In the genomic region with DNA sequence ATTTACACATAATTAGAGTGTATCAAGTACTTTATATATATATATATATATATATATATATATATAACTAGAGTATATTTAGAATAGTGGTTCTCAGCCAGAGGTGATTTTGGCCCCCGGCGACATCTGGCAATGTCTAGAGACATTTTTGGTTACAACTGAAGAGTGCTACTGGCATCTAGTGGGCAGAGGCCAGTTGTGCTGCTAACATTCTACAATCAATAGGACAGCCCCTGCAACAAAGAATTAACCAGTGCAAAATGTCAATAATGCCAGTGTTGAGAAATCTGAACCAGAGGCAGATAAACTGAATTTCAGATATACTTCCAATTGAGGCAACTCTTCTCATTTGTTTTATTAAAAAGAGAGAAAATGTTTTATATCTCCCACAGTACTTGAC, we compare ENCODE assay signal across 9 cellular contexts. TPM values are rescaled to one million over a fixed set of nuclear protein-coding genes. Genes with fewer than 3 reads are reported as not detected.
DNase-seq lines count a peak whose midpoint lies in the region; ATAC-seq and TF ChIP-seq lines count a peak whose summit lies in the region.
"Had no signal": no experiment of that assay in that cellular context is flagged by ENCODE, and none has a peak within 500 bp of the region (broad histone marks: within the 10 kb centered on the region; RNA-seq: fewer than 3 reads in every experiment).

No MANE protein-coding gene starts in this region.

- H3K36me3 ChIP-seq in GM23248 (ENCODE audit: low read depth) (peaks cover 34% of the 10 kb centered on the region), right lobe of liver (peaks cover 0 to 19% (median 0%) of the 10 kb centered on the region in 4 donors)

- no peaks in the 10 kb centered on the region for H3K9me2 ChIP-seq in GM23248 (ENCODE audit: insufficient read depth)

- H3K4me3 Mint-ChIP-seq in activated CD8-positive, alpha-beta memory T cell treated with anti-CD3 and anti-CD28 coated beads, Interleukin-2, amount 10 ng/mL, durations not matched to agents 7 days and 5 days: no peak overlapping the region

- peaks cover 51% of the 10 kb centered on the region for H3K36me3 Mint-ChIP-seq in activated CD8-positive, alpha-beta memory T cell treated with anti-CD3 and anti-CD28 coated beads, Interleukin-2, amount 10 ng/mL, durations not matched to agents 7 days and 5 days

- H3K27me3 Mint-ChIP-seq in activated CD8-positive, alpha-beta memory T cell treated with anti-CD3 and anti-CD28 coated beads, Interleukin-2, amount 10 ng/mL, durations not matched to agents 7 days and 5 days: no peaks in the 10 kb centered on the region

- TF ChIP-seq POLR2A in right lobe of liver (IDR thresholded peaks at IDR 0.05): no peak

- H3K27ac ChIP-seq in GM23248 (no peak overlapping the region), right lobe of liver (peak overlapping the region in 2 of 3 donors; percentile 12 to 35)

- no peak overlapping the region for H3K4me2 ChIP-seq in GM23248 (ENCODE audit: unreplicated experiment)

- H3K9ac ChIP-seq in GM23248: no peak overlapping the region

- H2AFZ ChIP-seq in GM23248: no peak overlapping the region

- no peaks in the 10 kb centered on the region for H3K9me3 ChIP-seq in GM23248 (ENCODE audit: low read depth)
- no peaks in the 10 kb centered on the region for H3K9me3 ChIP-seq in right lobe of liver

- no peaks in the 10 kb centered on the region for H3K9me3 Mint-ChIP-seq in activated CD8-positive, alpha-beta memory T cell treated with anti-CD3 and anti-CD28 coated beads, Interleukin-2, amount 10 ng/mL, durations not matched to agents 7 days and 5 days (ENCODE audit: low read depth)
- H3K9me3 Mint-ChIP-seq: activated naive CD4-positive, alpha-beta T cell treated with anti-CD3 and anti-CD28 coated beads, Interleukin-2, amount 50 U/mL, for 72 hours had no signal

- no peaks in the 10 kb centered on the region for H3F3A ChIP-seq in GM23248 (ENCODE audit: insufficient read depth)

- H4K20me1 ChIP-seq in GM23248 (ENCODE audit: insufficient read depth): no peaks in the 10 kb centered on the region

- H3K27me3 ChIP-seq in GM23248 (replicated peaks; ENCODE audit: insufficient read depth) (no peaks in the 10 kb centered on the region), right lobe of liver (no peaks in the 10 kb centered on the region)

- CTCF ChIA-PET in activated CD8-positive, alpha-beta memory T cell treated with anti-CD3 and anti-CD28 coated beads, Interleukin-2, amount 10 ng/mL, durations not matched to agents 7 days and 5 days (lab: Charles Lee): interaction anchor here (1.3 to 1.4 kb wide), 3 partner anchors 19 to 215 kb away, joined by 3 to 5 read pairs (median 3); no protein-coding TSS in a partner anchor

- no peak overlapping the region for H3K4me3 ChIP-seq in GM23248
- H3K4me3 ChIP-seq in right lobe of liver: no peak overlapping the region

- peaks cover 22% of the 10 kb centered on the region for H3K4me1 Mint-ChIP-seq in activated CD8-positive, alpha-beta memory T cell treated with anti-CD3 and anti-CD28 coated beads, Interleukin-2, amount 10 ng/mL, durations not matched to agents 7 days and 5 days

- H3K4me1 ChIP-seq in GM23248 (ENCODE audit: insufficient read depth) (no peaks in the 10 kb centered on the region), right lobe of liver (peaks cover 0 to 45% (median 11%) of the 10 kb centered on the region in 4 donors)

- ATAC-seq in activated CD8-positive, alpha-beta memory T cell treated with anti-CD3 and anti-CD28 coated beads, Interleukin-2, amount 10 ng/mL, durations not matched to agents 7 days and 5 days: peak; percentile 53
- ATAC-seq in right lobe of liver (peak; percentile 94 to 98 (median 96)), GM19035 (IDR thresholded peaks at IDR 0.05; ENCODE audit: unreplicated experiment) (no peak)

- peaks cover 100% of the 10 kb centered on the region for H3K79me2 ChIP-seq in GM23248 (ENCODE audit: insufficient read depth)

- WGBS in GM23248 (ENCODE audit: low coverage in 1 of 2, low lambda C conversion rate in 2 of 2, missing lambda C conversion rate in 2 of 2), 2 experiments: 18 to 36% methylated on average over 2 of the region's 2 CpGs
- WGBS in right lobe of liver (ENCODE audit: insufficient coverage, low coverage, low lambda C conversion rate, missing lambda C conversion rate): 6% methylated on average over 2 of the region's 2 CpGs

- H3K27ac Mint-ChIP-seq in activated CD8-positive, alpha-beta memory T cell treated with anti-CD3 and anti-CD28 coated beads, Interleukin-2, amount 10 ng/mL, durations not matched to agents 7 days and 5 days: no peak overlapping the region
- H3K27ac Mint-ChIP-seq: activated naive CD4-positive, alpha-beta T cell treated with anti-CD3 and anti-CD28 coated beads, Interleukin-2, amount 50 U/mL, for 72 hours had no signal

- in situ Hi-C loops in GM23248 (cut with MboI): no loop called here

- intact Hi-C loops in right lobe of liver (cut with DNase I): no loop called here

- DNase-seq in activated CD8-positive, alpha-beta memory T cell treated with anti-CD3 and anti-CD28 coated beads, Interleukin-2, amount 10 ng/mL, durations not matched to agents 7 days and 5 days: no peak
- DNase-seq in activated CD8-positive, alpha-beta memory T cell treated with anti-CD3 and anti-CD28 coated beads for 24 hours: no peak
- DNase-seq in GM23248 (peak; percentile 60), NCI-H1694 (lab: John Stamatoyannopoulos, UW) (peak; percentile 52), astrocyte of the hippocampus (ENCODE audit: low read depth, low spot score) (peak; percentile 50), right lobe of liver (peak in 2 of 3 donors; percentile 40 to 68), NCI-H187 treated with DMSO at 0.1 percent for 48 hours (lab: John Stamatoyannopoulos, UW) (no peak)

- peak; percentile 55 to 74 (median 69) for TF ChIP-seq CTCF in right lobe of liver (IDR thresholded peaks at IDR 0.05)

RNA-seq across cellular contexts. Expression of a gene that starts 8.9 kb away (rescaled TPM):
- 10 to 100 TPM; 32.2 to 34.7 TPM for total RNA-seq in activated CD8-positive, alpha-beta memory T cell treated with anti-CD3 and anti-CD28 coated beads, Interleukin-2, amount 10 ng/mL, durations not matched to agents 7 days and 5 days
- total RNA-seq in GM23248 (2014; rRNA removed; shearing (Covaris generic)): 22.5 and 27.8 TPM in 2 replicates
- polyA plus RNA-seq in GM23248 (2016; fragmentation: Nextera tagmentation; extraction: Ambion mirVana): 3.8 and 3.9 TPM in 2 replicates
- total RNA-seq in right lobe of liver: 10 to 100 TPM; 11.0 to 16.8 (median 12.9) TPM

Comparison
In these comparisons a context has a peak if more than half of its experiments do, and no peak if none do; other contexts are left out.
1. DNase-seq: peak in GM23248 (single experiment), NCI-H1694 (single experiment), astrocyte of the hippocampus (single experiment) and right lobe of liver (2 of 3); none in activated CD8-positive, alpha-beta memory T cell treated with anti-CD3 and anti-CD28 coated beads, Interleukin-2, amount 10 ng/mL, durations not matched to agents 7 days and 5 days (single experiment), activated CD8-positive, alpha-beta memory T cell treated with anti-CD3 and anti-CD28 coated beads for 24 hours (single experiment) and NCI-H187 treated with DMSO at 0.1 percent for 48 hours (single experiment).